ENCODE assay signal across 15 cellular contexts in the genomic region with DNA sequence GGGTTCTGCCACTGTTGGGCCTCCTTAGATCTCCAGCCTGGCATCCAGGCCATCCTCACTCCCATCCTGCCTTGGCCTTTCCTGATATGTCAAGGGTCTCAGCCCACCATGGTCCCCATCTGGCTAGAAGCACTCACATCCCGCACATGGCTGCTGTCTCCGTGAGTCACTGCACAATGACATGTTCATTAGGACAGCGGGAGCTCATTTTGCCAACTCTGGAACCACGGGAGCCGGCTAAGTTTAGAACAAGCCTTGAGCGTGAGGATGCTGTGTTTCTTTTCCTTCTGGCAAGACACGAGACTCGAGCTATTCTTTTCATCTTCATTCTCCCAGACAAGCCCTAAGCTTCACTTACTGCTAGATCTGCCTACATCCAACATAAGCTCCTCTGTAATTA.
"Had no signal": no experiment of that assay in that cellular context is flagged by ENCODE, and none has a peak within 500 bp of the region (broad histone marks: within the 10 kb centered on the region; RNA-seq: fewer than 3 reads in every experiment).

No MANE protein-coding gene starts in this region.

- H3K9ac ChIP-seq: parathyroid adenoma had no signal

- H3K27me3 ChIP-seq: ascending aorta, breast epithelium, transverse colon had no signal

- H3K36me3 ChIP-seq: ascending aorta, breast epithelium, transverse colon had no signal

- H3K9me3 Mint-ChIP-seq: activated T-helper 17 cell treated with anti-CD3 and anti-CD28 coated beads, Interleukin-2, amount 50 U/mL, for 72 hours; T-helper 2 cell treated with Interferon-gamma antibody and Interleukin-4, amounts not matched to agents 5 μg/mL and 100 μg/mL, for 36 hours had no signal

- H3K9me3 ChIP-seq: ascending aorta, breast epithelium, transverse colon had no signal

- H3K4me1 ChIP-seq: ascending aorta, breast epithelium, parathyroid adenoma, transverse colon had no signal

- H3K27ac Mint-ChIP-seq: activated T-helper 17 cell treated with anti-CD3 and anti-CD28 coated beads, Interleukin-2, amount 50 U/mL, for 72 hours; T-helper 2 cell treated with Interferon-gamma antibody and Interleukin-4, amounts not matched to agents 5 μg/mL and 100 μg/mL, for 36 hours had no signal

- DNase-seq: activated CD4-positive, alpha-beta T cell treated with anti-CD3 and anti-CD28 coated beads, Interleukin-2, amount 50 U/mL, for 1 hour; activated naive CD4-positive, alpha-beta T cell treated with Interleukin-2 at 50 U/mL for 16 hours; activated T-cell treated with anti-CD3 and anti-CD28 coated beads for 4 hours; kidney glomerular epithelial cell; mesendoderm; retina; stimulated activated CD4-positive, alpha-beta T cell treated with anti-CD3 and anti-CD28 coated beads, Interleukin-2, amount 100 ng/mL, for 48 hours; stimulated activated naive CD4-positive, alpha-beta T cell; transverse colon had no signal

- H3K4me3 Mint-ChIP-seq: activated T-helper 17 cell treated with anti-CD3 and anti-CD28 coated beads, Interleukin-2, amount 50 U/mL, for 72 hours; T-helper 2 cell treated with Interferon-gamma antibody and Interleukin-4, amounts not matched to agents 5 μg/mL and 100 μg/mL, for 36 hours had no signal

- ATAC-seq: activated CD4-positive, CD25-positive, alpha-beta regulatory T cell treated with anti-CD3 and anti-CD28 coated beads, Interleukin-2, amount 50 U/mL, for 24 hours; activated T-helper 17 cell treated with anti-CD3 and anti-CD28 coated beads, Interleukin-2, amount 50 U/mL, for 72 hours had no signal

- H3K27ac ChIP-seq: ascending aorta, breast epithelium, parathyroid adenoma, transverse colon had no signal

- H3K4me3 ChIP-seq: ascending aorta, breast epithelium, transverse colon had no signal
